1 cellular context compared by ENCODE assay signal in genomic region chr19:38089440-38089839, GRCh38.
TF ChIP-seq lines count a peak whose summit lies in the region.

No MANE protein-coding gene starts in this region.

TF ChIP-seq in HCT116, 20 proteins besides CTCF, POLR2A, EP300 and RAD21 (continued from another document):
- TF ChIP-seq REST (IDR thresholded peaks at IDR 0.05; ENCODE audit: low read depth): no peak
- TF ChIP-seq FOSL1 (IDR thresholded peaks at IDR 0.05; ENCODE audit: low read depth): no peak
- no peak for TF ChIP-seq SIN3A (IDR thresholded peaks at IDR 0.05; ENCODE audit: low read depth)
- TF ChIP-seq EZH2phosphoT487 (IDR thresholded peaks at IDR 0.05; ENCODE audit: borderline replicate concordance): no peak
- TF ChIP-seq ZFX (IDR thresholded peaks at IDR 0.05): no peak
- TF ChIP-seq EZH2 (IDR thresholded peaks at IDR 0.05): no peak
- no peak for TF ChIP-seq TCF7L2 (IDR thresholded peaks at IDR 0.05; ENCODE audit: borderline replicate concordance, extremely low read depth, insufficient read depth, insufficient read length)
- TF ChIP-seq ZNF274 (IDR thresholded peaks at IDR 0.05; ENCODE audit: low read depth, low read length): no peak
